In the genomic region with DNA sequence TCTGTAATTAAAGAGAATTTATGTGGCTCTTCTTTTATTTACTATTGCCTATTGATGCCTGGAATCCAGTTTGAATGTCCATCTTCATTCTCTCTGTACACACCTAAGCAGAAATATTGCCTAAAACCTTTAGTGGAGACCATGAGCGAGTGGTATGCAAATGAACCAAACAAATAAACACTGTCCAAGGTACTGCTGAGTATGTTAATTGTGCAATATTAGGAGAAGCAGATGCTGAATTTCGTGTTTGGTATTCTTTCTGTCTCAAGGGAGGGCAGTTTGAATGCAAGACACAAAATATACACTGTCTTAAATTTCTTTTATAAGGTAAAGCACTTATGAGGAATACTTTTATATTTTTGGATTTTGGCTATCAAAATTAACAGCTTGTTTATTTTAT, we compare ENCODE assay signal across 2 cellular contexts.
A peak's percentile ranks its signal among the peaks of the same experiment; 100 is the strongest.
TF ChIP-seq lines count a peak whose summit lies in the region.

No MANE protein-coding gene starts in this region.

TF ChIP-seq in SK-N-SH, 30 proteins besides CTCF, POLR2A, EP300 and RAD21:
- TF ChIP-seq REST (IDR thresholded peaks at IDR 0.05; ENCODE audit: low read depth, low read length) = peak; percentile 80
- TF ChIP-seq YY1 (IDR thresholded peaks at IDR 0.05; ENCODE audit: low read depth) = no peak
TF ChIP-seq in SK-N-SH: peak in this region for 1.

TF ChIP-seq in SK-N-SH treated with all-trans-retinoic acid at 6 μM for 48 hours, 23 proteins besides CTCF, POLR2A, EP300 and RAD21 (continued from another document):
- TF ChIP-seq CREB5 (CRISPR knock-in tag; IDR thresholded peaks at IDR 0.05; ENCODE audit: low read depth) (no peak), PPARA (CRISPR knock-in tag; IDR thresholded peaks at IDR 0.05; ENCODE audit: borderline replicate concordance) (no peak), BACH2 (CRISPR knock-in tag; IDR thresholded peaks at IDR 0.05; ENCODE audit: borderline replicate concordance) (no peak)
